8 cellular contexts compared by ENCODE assay signal in the genomic region with DNA sequence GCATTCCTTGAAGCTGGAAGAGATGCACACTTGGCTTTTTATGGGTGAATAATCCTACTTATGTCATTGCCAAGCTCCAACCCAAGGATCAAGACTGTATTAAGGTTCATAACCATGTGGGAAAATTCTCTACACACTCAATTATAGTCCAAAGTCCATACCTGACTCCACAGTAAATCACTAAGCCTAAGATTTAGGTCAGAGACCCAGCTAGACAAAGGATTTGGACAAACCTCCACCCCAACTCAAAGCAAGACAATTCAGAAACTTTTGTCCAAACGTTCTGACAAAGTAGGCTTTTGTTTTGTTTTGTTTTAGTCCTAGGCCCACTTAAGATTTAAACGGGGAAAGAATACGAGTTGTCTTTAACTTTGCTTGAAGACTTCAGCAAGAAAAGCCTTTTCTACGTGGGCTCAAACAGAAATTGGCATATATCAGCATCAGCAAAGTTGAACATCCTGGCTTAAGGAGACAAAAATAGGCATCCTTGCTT. TPM values are rescaled to one million over a fixed set of nuclear protein-coding genes. Genes with fewer than 3 reads are reported as not detected.
DNase-seq lines count a peak whose midpoint lies in the region; ATAC-seq and TF ChIP-seq lines count a peak whose summit lies in the region.

No MANE protein-coding gene starts in this region.

- no peak for TF ChIP-seq CTCF in AG04449 (IDR thresholded peaks at IDR 0.05; ENCODE audit: insufficient read depth, low read length, missing control alignments)

- peak overlapping the region; percentile 75 to 96 (median 90) for H3K4me3 Mint-ChIP-seq in naive thymus-derived CD8-positive, alpha-beta T cell

- peak overlapping the region; percentile 81 to 96 (median 90) for H3K27ac Mint-ChIP-seq in naive thymus-derived CD8-positive, alpha-beta T cell

- no peak for ATAC-seq in naive thymus-derived CD8-positive, alpha-beta T cell
- ATAC-seq in GM21619 (IDR thresholded peaks at IDR 0.05; ENCODE audit: unreplicated experiment) = no peak
- ATAC-seq in GM18519 (IDR thresholded peaks at IDR 0.05; ENCODE audit: low FRiP score, unreplicated experiment) = no peak

- no peaks in the 10 kb centered on the region for H3K9me3 Mint-ChIP-seq in naive thymus-derived CD8-positive, alpha-beta T cell

- in situ Hi-C loops in KBM-7 (cut with MboI; ENCODE audit: low pct_unique_long_range_greater_than_20kb, low sequenced_read_pairs) = no loop called here

- peaks cover 18 to 52% (median 34%) of the 10 kb centered on the region in 4 donors for H3K4me1 Mint-ChIP-seq in naive thymus-derived CD8-positive, alpha-beta T cell

- H3K4me3 ChIP-seq in AG04449 (ENCODE audit: low read depth, low read length) = peak overlapping the region; percentile 19

- no peaks in the 10 kb centered on the region for H3K36me3 Mint-ChIP-seq in naive thymus-derived CD8-positive, alpha-beta T cell

- POLR2A ChIA-PET in AG04449 (lab: Yijun Ruan, JAX) = no interaction called here
- POLR2A ChIA-PET in naive thymus-derived CD8-positive, alpha-beta T cell (lab: Charles Lee) = interaction anchor here (0.9 to 1.2 kb wide), 4 partner anchors 80 to 489 kb away, joined by 3 to 6 read pairs (median 3); a partner anchor contains a TSS

- DNase-seq in AG04449 (ENCODE audit: low read depth, low spot score) (no peak), KBM-7 (peak; percentile 5), cerebellar cortex (ENCODE audit: low spot score) (peak; percentile 51), epidermal melanocyte (ENCODE audit: insufficient read length, low spot score) (no peak), GF-D8 (lab: John Stamatoyannopoulos, UW) (no peak)
- DNase-seq in naive thymus-derived CD8-positive, alpha-beta T cell = no peak

- CTCF ChIA-PET in AG04449 (lab: Yijun Ruan, JAX) = interaction anchor here (1.0 kb wide), 2 partner anchors 11 to 30 kb away, joined by 3 to 4 read pairs; no protein-coding TSS in a partner anchor

- no peaks in the 10 kb centered on the region for H3K27me3 Mint-ChIP-seq in naive thymus-derived CD8-positive, alpha-beta T cell

RNA-seq across cellular contexts. Expression of a gene that starts 1.7 kb away (rescaled TPM):
- 10 to 100 TPM; 11.1 TPM for total RNA-seq in naive thymus-derived CD8-positive, alpha-beta T cell
- 1 to 10 TPM; 3.0 to 4.9 (median 4.5) TPM for polyA plus RNA-seq in naive thymus-derived CD8-positive, alpha-beta T cell

Comparison
In these comparisons a context has a peak if more than half of its experiments do, and no peak if none do; other contexts are left out.
1. DNase-seq: peak in KBM-7 (single experiment) and cerebellar cortex (single experiment); none in AG04449 (single experiment), naive thymus-derived CD8-positive, alpha-beta T cell (0 of 10), epidermal melanocyte (single experiment) and GF-D8 (single experiment).